ENCODE assay signal across 21 cellular contexts in genomic region chr18:57741273-57741672, GRCh38.
"Had no signal": no experiment of that assay in that cellular context is flagged by ENCODE, and none has a peak within 500 bp of the region (broad histone marks: within the 10 kb centered on the region; RNA-seq: fewer than 3 reads in every experiment).

No MANE protein-coding gene starts in this region.

- H3K9me3 ChIP-seq: tibial artery had no signal

- H3K27me3 ChIP-seq: cardiac muscle cell, heart left ventricle, sigmoid colon, spleen, tibial artery had no signal

- DNase-seq: activated B cell treated with CpG ODN at 0.5 μM for 24 hours; activated CD4-positive, alpha-beta T cell treated with anti-CD3 and anti-CD28 coated beads for 36 hours; activated CD4-positive, alpha-beta T cell treated with anti-CD3 and anti-CD28 coated beads, Interleukin-2, amount 50 U/mL, for 48 hours; activated naive CD4-positive, alpha-beta T cell treated with anti-CD3 and anti-CD28 coated beads for 36 hours; activated naive CD8-positive, alpha-beta T cell treated with anti-CD3 and anti-CD28 coated beads, Interleukin-2, amount 10 ng/mL, durations not matched to agents 7 days and 5 days; activated T-cell treated with anti-CD3 and anti-CD28 coated beads, Interleukin-2, amount 50 U/mL, for 48 hours; amniotic stem cell; erythroblast; heart left ventricle; islet precursor cell; left colon; naive B cell; nucleus accumbens; posterior cingulate gyrus; retina; sigmoid colon; spleen; stimulated activated CD4-positive, alpha-beta T cell treated with anti-CD3 and anti-CD28 coated beads, Interleukin-4, amount 100 ng/mL, for 4 hours; T-helper 9 cell; tibial artery had no signal

- H3K4me3 ChIP-seq: cardiac muscle cell, heart left ventricle, sigmoid colon, spleen, tibial artery had no signal

- H3K36me3 ChIP-seq: cardiac muscle cell, heart left ventricle, sigmoid colon had no signal

- H3K27ac ChIP-seq: cardiac muscle cell, heart left ventricle, spleen had no signal
